In the genomic region with DNA sequence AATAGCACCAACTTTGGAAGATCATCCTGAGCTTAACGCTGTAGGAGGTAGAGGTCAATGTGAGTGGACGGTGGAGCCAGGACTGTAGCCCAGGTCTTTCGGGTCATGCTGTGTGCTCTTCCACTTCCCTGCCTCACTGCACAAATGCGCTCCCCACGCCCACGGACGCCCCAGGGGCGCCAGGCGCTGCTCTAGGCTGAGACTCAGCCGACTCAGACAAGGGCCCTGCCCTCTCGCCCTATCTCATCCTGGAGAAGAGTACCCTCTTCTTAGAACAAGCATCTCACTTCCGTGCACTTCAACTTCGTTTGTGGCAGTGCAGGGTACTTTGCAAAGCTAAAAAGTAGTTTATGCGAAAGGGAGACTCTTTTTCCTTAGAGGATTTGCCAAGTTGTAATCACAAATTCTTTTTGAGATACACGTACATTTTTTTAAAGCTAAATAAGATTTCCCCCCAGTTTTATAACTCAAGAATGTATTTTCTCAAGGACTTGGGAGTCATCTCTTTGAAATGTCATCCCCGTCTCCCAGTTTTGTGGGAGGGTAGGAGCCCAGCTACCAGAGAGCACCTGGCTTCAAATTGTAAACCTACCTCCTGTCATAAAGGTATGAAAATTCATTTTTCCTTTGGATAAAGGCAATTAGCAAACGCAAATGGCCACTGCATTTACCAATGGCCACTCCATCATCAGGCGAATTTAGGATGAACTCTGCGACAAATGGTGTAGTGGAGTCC, we compare ENCODE assay signal across 11 cellular contexts. TPM values are rescaled to one million over a fixed set of nuclear protein-coding genes. Genes with fewer than 3 reads are reported as not detected.
A peak's percentile ranks its signal among the peaks of the same experiment; 100 is the strongest.
DNase-seq lines count a peak whose midpoint lies in the region; FAIRE-seq and TF ChIP-seq lines count a peak whose summit lies in the region.
"Had no signal": no experiment of that assay in that cellular context is flagged by ENCODE, and none has a peak within 500 bp of the region (broad histone marks: within the 10 kb centered on the region; RNA-seq: fewer than 3 reads in every experiment).

No MANE protein-coding gene starts in this region.

- CTCF ChIA-PET in Caco-2 (lab: Charles Lee): interaction anchor here (0.6 to 0.9 kb wide), 2 partner anchors 29 to 136 kb away, joined by 3 to 4 read pairs; no protein-coding TSS in a partner anchor

- no peak for FAIRE-seq in astrocyte (lab: Jason Lieb, UNC)
- FAIRE-seq: kidney had no signal

- H3K9me3 ChIP-seq in Caco-2 (no peaks in the 10 kb centered on the region), astrocyte (ENCODE audit: insufficient read depth, low read depth, low read length) (no peaks in the 10 kb centered on the region), osteoblast (ENCODE audit: low read depth, low read length) (no peaks in the 10 kb centered on the region), suprapubic skin (no peaks in the 10 kb centered on the region)

- H3K79me2 ChIP-seq in KMS-11 (ENCODE audit: insufficient read depth, low read depth) (peaks cover 28% of the 10 kb centered on the region), astrocyte (ENCODE audit: insufficient read depth, low read length) (peaks cover 27% of the 10 kb centered on the region), osteoblast (ENCODE audit: insufficient read depth, low read length) (peaks cover 30% of the 10 kb centered on the region)

- H3K36me3 Mint-ChIP-seq in Caco-2 (ENCODE audit: insufficient read depth, unreplicated experiment): no peaks in the 10 kb centered on the region
- peaks cover 5% of the 10 kb centered on the region for H3K36me3 Mint-ChIP-seq in astrocyte (ENCODE audit: low read depth, unreplicated experiment)

- TF ChIP-seq EP300 in suprapubic skin (IDR thresholded peaks at IDR 0.05): no peak

- POLR2A ChIA-PET in Caco-2 (lab: Charles Lee): no interaction called here

- H3K4me3 Mint-ChIP-seq in Caco-2 (ENCODE audit: unreplicated experiment): peak overlapping the region; percentile 88
- H3K4me3 Mint-ChIP-seq in astrocyte (ENCODE audit: unreplicated experiment): peak overlapping the region; percentile 85

- peaks cover 14% of the 10 kb centered on the region for H3K4me1 Mint-ChIP-seq in Caco-2 (ENCODE audit: low read depth, unreplicated experiment)
- peaks cover 18% of the 10 kb centered on the region for H3K4me1 Mint-ChIP-seq in astrocyte (ENCODE audit: low read depth, unreplicated experiment)

- H3K27ac ChIP-seq in KMS-11 (no peak overlapping the region), astrocyte (ENCODE audit: low read depth, low read length) (no peak overlapping the region), osteoblast (ENCODE audit: low read depth, low read length) (no peak overlapping the region), suprapubic skin (no peak overlapping the region)

- H3K4me1 ChIP-seq in Caco-2 (peaks cover 11% of the 10 kb centered on the region; the same call in 1 of the 2 replicates), KMS-11 (ENCODE audit: low read depth, poor library complexity, severe bottlenecking) (peaks cover 30% of the 10 kb centered on the region), astrocyte (ENCODE audit: insufficient read depth, low read length) (peaks cover 27% of the 10 kb centered on the region), osteoblast (ENCODE audit: insufficient read depth, low read length) (peaks cover 22% of the 10 kb centered on the region), suprapubic skin (peaks cover 14% of the 10 kb centered on the region)

- no peaks in the 10 kb centered on the region for H3K9me3 Mint-ChIP-seq in Caco-2 (ENCODE audit: unreplicated experiment)
- no peaks in the 10 kb centered on the region for H3K9me3 Mint-ChIP-seq in astrocyte (ENCODE audit: unreplicated experiment)

- 78% methylated on average over 19 of the region's 19 CpGs for WGBS in suprapubic skin

- TF ChIP-seq CTCF in Caco-2 (IDR thresholded peaks at IDR 0.05; ENCODE audit: insufficient read depth in 1 of 2, low read depth in 1 of 2, low read length in 1 of 2, severe bottlenecking in 1 of 2, unreplicated experiment in 1 of 2): no peak
- TF ChIP-seq CTCF in KMS-11 (conservative IDR thresholded peaks at IDR 0.05; ENCODE audit: low read depth, low read length): no peak
- TF ChIP-seq CTCF in astrocyte (IDR thresholded peaks at IDR 0.05; ENCODE audit: insufficient read depth, low read depth, low read length): no peak
- TF ChIP-seq CTCF in osteoblast (IDR thresholded peaks at IDR 0.05; ENCODE audit: extremely low read depth, low read depth, low read length): no peak
- no peak for TF ChIP-seq CTCF in suprapubic skin (IDR thresholded peaks at IDR 0.05)

- H3K27ac Mint-ChIP-seq in Caco-2 (ENCODE audit: unreplicated experiment): no peak overlapping the region
- H3K27ac Mint-ChIP-seq in astrocyte (ENCODE audit: unreplicated experiment): peak overlapping the region; percentile 72

- DNase-seq in Caco-2: no peak
- no peak for DNase-seq in astrocyte (ENCODE audit: low read depth)
- DNase-seq in osteoblast (ENCODE audit: insufficient read length, low spot score, missing footprints): peak; percentile 34
- DNase-seq in suprapubic skin (ENCODE audit: low spot score in 2 of 2): no peak
- no peak for DNase-seq in T-helper 9 cell
- DNase-seq in EL: no peak
- DNase-seq: DMS79, kidney, NCI-H1417, NCI-H774 had no signal

- H3K4me3 ChIP-seq in Caco-2 (ENCODE audit: low read depth, low read length) (no peak overlapping the region), KMS-11 (IDR thresholded peaks at IDR 0.05; ENCODE audit: insufficient read depth, low read depth, low read length) (no peak overlapping the region), astrocyte (ENCODE audit: insufficient read depth, low read depth, low read length) (no peak overlapping the region), osteoblast (ENCODE audit: insufficient read depth, low read length) (no peak overlapping the region), suprapubic skin (no peak overlapping the region)

- H3K4me2 ChIP-seq in KMS-11 (no peak overlapping the region; the same call in 1 of the 2 replicates), astrocyte (ENCODE audit: low read length) (peak overlapping the region; percentile 94), osteoblast (ENCODE audit: insufficient read depth, low read length) (no peak overlapping the region)

- no peaks in the 10 kb centered on the region for H4K20me1 ChIP-seq in KMS-11 (ENCODE audit: insufficient read depth)
- H4K20me1 ChIP-seq in astrocyte (ENCODE audit: insufficient read depth, low read length): peaks cover 6% of the 10 kb centered on the region
- peaks cover 7% of the 10 kb centered on the region for H4K20me1 ChIP-seq in osteoblast (ENCODE audit: insufficient read depth, low read length)

- H2AFZ ChIP-seq in KMS-11 (ENCODE audit: low read depth): 0 out of 2 replicates have a peak overlapping the region, but pooled peaks have one; percentile 92
- no peak overlapping the region for H2AFZ ChIP-seq in astrocyte (ENCODE audit: low read depth, low read length)
- H2AFZ ChIP-seq in osteoblast (ENCODE audit: low read length): no peak overlapping the region

- H3K27me3 ChIP-seq in Caco-2 (replicated peaks; ENCODE audit: control insufficient read depth, insufficient read depth, low read length) (no peaks in the 10 kb centered on the region), KMS-11 (ENCODE audit: insufficient read depth, low read depth) (no peaks in the 10 kb centered on the region), astrocyte (ENCODE audit: insufficient read depth, low read length) (no peaks in the 10 kb centered on the region), osteoblast (ENCODE audit: insufficient read depth, low read length) (no peaks in the 10 kb centered on the region), suprapubic skin (peaks cover 5% of the 10 kb centered on the region)

- no peaks in the 10 kb centered on the region for H3K36me3 ChIP-seq in Caco-2 (ENCODE audit: control insufficient read depth, insufficient read depth, low read length)
- H3K36me3 ChIP-seq in KMS-11 (ENCODE audit: insufficient read depth): no peaks in the 10 kb centered on the region
- H3K36me3 ChIP-seq in astrocyte (ENCODE audit: insufficient read depth, low read length): peaks cover 2% of the 10 kb centered on the region
- no peaks in the 10 kb centered on the region for H3K36me3 ChIP-seq in osteoblast (ENCODE audit: insufficient read depth, low read length)
- no peaks in the 10 kb centered on the region for H3K36me3 ChIP-seq in suprapubic skin

- no TSS peak for BruUV-seq in Caco-2 (replicated peaks; lab: Mats Ljungman, UMichigan)

- H3K27me3 Mint-ChIP-seq in Caco-2 (ENCODE audit: insufficient read depth, unreplicated experiment) (peaks cover 14% of the 10 kb centered on the region), astrocyte (ENCODE audit: low read depth, unreplicated experiment) (peaks cover 2% of the 10 kb centered on the region)

- no peak for TF ChIP-seq POLR2A in suprapubic skin (IDR thresholded peaks at IDR 0.05)

- intact Hi-C loops in Caco-2 (cut with micrococcal nuclease; ENCODE audit: unreplicated experiment): loop anchor here (5.0 kb wide), 1 partner anchor 251 kb away; a partner anchor contains a TSS

- H3K9ac ChIP-seq in KMS-11 (no peak overlapping the region), astrocyte (ENCODE audit: low read length) (no peak overlapping the region)

RNA-seq across cellular contexts. Expression of a gene that starts 1.2 kb away (rescaled TPM):
- total RNA-seq in Caco-2 (2022) (6.4 and 7.0 TPM in 2 replicates), astrocyte (11.5 and 12.3 TPM in 2 replicates), osteoblast (4.4 and 5.8 TPM in 2 replicates), suprapubic skin (1 to 10 TPM in 3 of 4 donors, under 1 TPM in 1; 0.72 to 2.5 (median 2.0) TPM)

RNA-seq across cellular contexts. Expression of a gene that starts 29.5 kb away (rescaled TPM):
- total RNA-seq in Caco-2 (2022): 69.8 and 72.0 TPM in 2 replicates
- 43.9 and 46.7 TPM in 2 replicates for total RNA-seq in astrocyte
- 61.9 and 65.5 TPM in 2 replicates for total RNA-seq in osteoblast
- 10 to 100 TPM; 53.0 to 62.8 (median 57.9) TPM for total RNA-seq in suprapubic skin
